15 cellular contexts compared by ENCODE assay signal in the genomic region with DNA sequence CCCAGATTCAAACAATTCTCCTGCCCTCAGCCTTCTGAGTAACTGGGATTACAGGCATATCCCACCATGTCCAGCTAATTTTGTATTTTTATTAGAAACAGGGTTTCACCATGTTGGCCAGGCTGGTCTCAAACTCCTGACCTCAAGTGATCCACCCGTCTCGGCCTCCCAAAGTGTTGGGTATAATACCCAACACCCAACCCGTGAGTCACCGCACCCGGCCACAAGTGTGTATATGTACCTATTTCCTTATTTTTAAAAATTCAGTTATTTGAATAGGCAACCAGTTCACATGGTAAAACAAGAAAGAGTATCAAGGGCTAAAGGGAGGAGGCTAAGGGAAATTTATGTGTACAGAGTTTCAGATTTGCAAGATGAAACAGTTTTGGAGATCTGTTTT.
"Had no signal": no experiment of that assay in that cellular context is flagged by ENCODE, and none has a peak within 500 bp of the region (broad histone marks: within the 10 kb centered on the region; RNA-seq: fewer than 3 reads in every experiment).

No MANE protein-coding gene starts in this region.

- H3K4me3 ChIP-seq: adrenal gland, gastroesophageal sphincter, left lung, tibial artery, uterus had no signal

- H3K4me3 Mint-ChIP-seq: activated CD4-positive, alpha-beta memory T cell treated with anti-CD3 and anti-CD28 coated beads for 36 hours; activated T-helper 17 cell treated with anti-CD3 and anti-CD28 coated beads, Interleukin-2, amount 50 U/mL, for 72 hours had no signal

- H3K27ac ChIP-seq: adrenal gland, gastroesophageal sphincter, left lung, parathyroid adenoma, tibial artery, uterus had no signal

- DNase-seq: activated CD4-positive, alpha-beta memory T cell treated with anti-CD3 and anti-CD28 coated beads for 36 hours; activated CD4-positive, CD25-positive, alpha-beta regulatory T cell treated with anti-CD3 and anti-CD28 coated beads, Interleukin-2, amount 50 U/mL, for 72 hours; activated CD8-positive, alpha-beta memory T cell treated with anti-CD3 and anti-CD28 coated beads, Interleukin-2, amount 50 U/mL, for 4 hours; activated naive CD4-positive, alpha-beta T cell treated with anti-CD3 and anti-CD28 coated beads, Interleukin-2, amount 50 U/mL, for 16 hours; caudate nucleus; effector memory CD4-positive, alpha-beta T cell; left lung; stimulated activated CD4-positive, alpha-beta T cell treated with anti-CD3 and anti-CD28 coated beads, Interleukin-2, amount 100 ng/mL, for 48 hours; T-helper 9 cell; tibial artery; uterus had no signal

- H3K27me3 Mint-ChIP-seq: activated CD4-positive, alpha-beta memory T cell treated with anti-CD3 and anti-CD28 coated beads for 36 hours; activated T-helper 17 cell treated with anti-CD3 and anti-CD28 coated beads, Interleukin-2, amount 50 U/mL, for 72 hours had no signal

- H3K4me1 ChIP-seq: adrenal gland, gastroesophageal sphincter, parathyroid adenoma, tibial artery, uterus had no signal

- H3K27me3 ChIP-seq: adrenal gland, gastroesophageal sphincter, left lung, tibial artery, uterus had no signal

- H3K9ac ChIP-seq: parathyroid adenoma had no signal

- H3K36me3 ChIP-seq: uterus had no signal

- ATAC-seq: activated T-helper 17 cell treated with anti-CD3 and anti-CD28 coated beads, Interleukin-2, amount 50 U/mL, for 72 hours; gastroesophageal sphincter; left lung had no signal

- H3K27ac Mint-ChIP-seq: activated CD4-positive, alpha-beta memory T cell treated with anti-CD3 and anti-CD28 coated beads for 36 hours; activated T-helper 17 cell treated with anti-CD3 and anti-CD28 coated beads, Interleukin-2, amount 50 U/mL, for 72 hours had no signal

- H3K9me3 Mint-ChIP-seq: activated CD4-positive, alpha-beta memory T cell treated with anti-CD3 and anti-CD28 coated beads for 36 hours; activated T-helper 17 cell treated with anti-CD3 and anti-CD28 coated beads, Interleukin-2, amount 50 U/mL, for 72 hours had no signal
